ENCODE assay signal across 13 cellular contexts in genomic region chr5:74167206-74167929, GRCh38.
DNase-seq lines count a peak whose midpoint lies in the region; ATAC-seq, FAIRE-seq and TF ChIP-seq lines count a peak whose summit lies in the region.
"Had no signal": no experiment of that assay in that cellular context is flagged by ENCODE, and none has a peak within 500 bp of the region (broad histone marks: within the 10 kb centered on the region; RNA-seq: fewer than 3 reads in every experiment).

No MANE protein-coding gene starts in this region.

- H3K4me3 ChIP-seq in Panc1 (ENCODE audit: low read depth in 2 of 2, low read length in 2 of 2) (no peak overlapping the region), epithelial cell of esophagus (ENCODE audit: low read length) (no peak overlapping the region), osteoblast (ENCODE audit: insufficient read depth, low read length) (no peak overlapping the region)
- H3K4me3 ChIP-seq in effector memory CD4-positive, alpha-beta T cell (ENCODE audit: insufficient read depth, low read depth, low read length, poor library complexity, severe bottlenecking) = no peak overlapping the region
- H3K4me3 ChIP-seq: lower lobe of right lung had no signal

- CTCF ChIA-PET in Panc1 (lab: Charles Lee) = no interaction called here

- no peak overlapping the region for H2AFZ ChIP-seq in osteoblast (ENCODE audit: low read length)

- H3K9me3 ChIP-seq in Panc1 (ENCODE audit: control insufficient read depth, insufficient read depth, low read depth, low read length) (no peaks in the 10 kb centered on the region), osteoblast (ENCODE audit: low read depth, low read length) (no peaks in the 10 kb centered on the region)
- no peaks in the 10 kb centered on the region for H3K9me3 ChIP-seq in effector memory CD4-positive, alpha-beta T cell (ENCODE audit: control insufficient read depth, low read length)
- H3K9me3 ChIP-seq: lower lobe of right lung had no signal

- H3K27me3 ChIP-seq in Panc1 (ENCODE audit: control insufficient read depth, insufficient read depth, low read length) = no peaks in the 10 kb centered on the region
- no peaks in the 10 kb centered on the region for H3K27me3 ChIP-seq in osteoblast (ENCODE audit: insufficient read depth, low read length)
- no peaks in the 10 kb centered on the region for H3K27me3 ChIP-seq in effector memory CD4-positive, alpha-beta T cell (replicated peaks; ENCODE audit: control insufficient read depth, insufficient read depth, low read length, poor library complexity, severe bottlenecking)

- H3K36me3 ChIP-seq in Panc1 (ENCODE audit: control insufficient read depth, insufficient read depth, low read length) (no peaks in the 10 kb centered on the region), osteoblast (ENCODE audit: insufficient read depth, low read length) (no peaks in the 10 kb centered on the region)
- no peaks in the 10 kb centered on the region for H3K36me3 ChIP-seq in effector memory CD4-positive, alpha-beta T cell (ENCODE audit: control insufficient read depth, insufficient read depth, low read length)
- H3K36me3 ChIP-seq: lower lobe of right lung had no signal

- POLR2A ChIA-PET in Panc1 (lab: Charles Lee) = no interaction called here

- peak overlapping the region; percentile 65 for H3K4me2 ChIP-seq in osteoblast (ENCODE audit: insufficient read depth, low read length)

- peak; percentile 18 for DNase-seq in COLO829 (ENCODE audit: low spot score)
- peak; percentile 60 for DNase-seq in Panc1 (ENCODE audit: low read depth, low spot score)
- DNase-seq in epithelial cell of esophagus (ENCODE audit: low read depth) = peak; percentile 83
- peak; percentile 60 for DNase-seq in osteoblast (ENCODE audit: insufficient read length, low spot score, missing footprints)
- no peak for DNase-seq in GM12892 (ENCODE audit: insufficient read length)
- no peak for DNase-seq in effector memory CD4-positive, alpha-beta T cell
- no peak for DNase-seq in NCI-H1694 treated with DMSO at 0.1 percent for 48 hours (lab: John Stamatoyannopoulos, UW)
- DNase-seq in DMS153 treated with DMSO at 0.1 percent for 48 hours (lab: John Stamatoyannopoulos, UW; ENCODE audit: unreplicated experiment) = no peak
- DNase-seq: activated CD4-positive, alpha-beta T cell treated with anti-CD3 and anti-CD28 coated beads for 48 hours; activated naive CD4-positive, alpha-beta T cell; lower lobe of right lung; retina; RPMI8226 had no signal

- TF ChIP-seq POLR2A in GM12892 (IDR thresholded peaks at IDR 0.05; ENCODE audit: low read depth, low read length) = no peak

- in situ Hi-C loops in Panc1 (cut with HindIII; ENCODE audit: low pct_unique_long_range_greater_than_20kb, low sequenced_read_pairs) = no loop called here

- ATAC-seq in Panc1 = peak; percentile 89
- ATAC-seq: lower lobe of right lung had no signal

- intact Hi-C loops in Panc1 (cut with micrococcal nuclease; ENCODE audit: unreplicated experiment) = no loop called here

- BruUV-seq in Panc1 (replicated peaks; lab: Mats Ljungman, UMichigan) = no TSS peak

- H3K27ac ChIP-seq in Panc1 (ENCODE audit: low read length) (peak overlapping the region; percentile 46), osteoblast (ENCODE audit: low read depth, low read length) (peak overlapping the region; percentile 90)
- H3K27ac ChIP-seq in effector memory CD4-positive, alpha-beta T cell (ENCODE audit: insufficient read depth, low read length, poor library complexity, severe bottlenecking) = no peak overlapping the region
- H3K27ac ChIP-seq: lower lobe of right lung had no signal

- no peaks in the 10 kb centered on the region for H4K20me1 ChIP-seq in osteoblast (ENCODE audit: insufficient read depth, low read length)

- peaks cover 15% of the 10 kb centered on the region for H3K4me1 ChIP-seq in Panc1 (ENCODE audit: control insufficient read depth, insufficient read depth, low read length)
- peaks cover 13% of the 10 kb centered on the region for H3K4me1 ChIP-seq in osteoblast (ENCODE audit: insufficient read depth, low read length)
- H3K4me1 ChIP-seq in effector memory CD4-positive, alpha-beta T cell (ENCODE audit: control insufficient read depth, insufficient read depth, low read length, poor library complexity, severe bottlenecking) = no peaks in the 10 kb centered on the region
- H3K4me1 ChIP-seq: lower lobe of right lung had no signal

- no peak for TF ChIP-seq CTCF in Panc1 (IDR thresholded peaks at IDR 0.05)
- no peak for TF ChIP-seq CTCF in epithelial cell of esophagus (IDR thresholded peaks at IDR 0.05; ENCODE audit: insufficient read depth, low read depth, low read length, missing control alignments)
- no peak for TF ChIP-seq CTCF in osteoblast (IDR thresholded peaks at IDR 0.05; ENCODE audit: extremely low read depth, low read depth, low read length)

- no peak for FAIRE-seq in GM12892 (lab: Jason Lieb, UNC)

- no peaks in the 10 kb centered on the region for H3K79me2 ChIP-seq in osteoblast (ENCODE audit: insufficient read depth, low read length)

Comparison
In these comparisons a context has a peak if more than half of its experiments do, and no peak if none do; other contexts are left out.
1. DNase-seq: peak in COLO829 (single experiment), Panc1 (single experiment), epithelial cell of esophagus (single experiment) and osteoblast (single experiment); none in GM12892 (single experiment), effector memory CD4-positive, alpha-beta T cell (0 of 3), NCI-H1694 treated with DMSO at 0.1 percent for 48 hours (single experiment) and DMS153 treated with DMSO at 0.1 percent for 48 hours (single experiment).